ENCODE assay signal across 20 cellular contexts in genomic region chr3:153072856-153073255, GRCh38.
"Had no signal": no experiment of that assay in that cellular context is flagged by ENCODE, and none has a peak within 500 bp of the region (broad histone marks: within the 10 kb centered on the region; RNA-seq: fewer than 3 reads in every experiment).

No MANE protein-coding gene starts in this region.

- H3K4me3 ChIP-seq: dorsolateral prefrontal cortex, gastroesophageal sphincter, mucosa of descending colon, ovary, right atrium auricular region, sigmoid colon, skin epidermis, stomach, thoracic aorta, transverse colon had no signal

- ATAC-seq: gastroesophageal sphincter; mucosa of descending colon; naive thymus-derived CD8-positive, alpha-beta T cell had no signal

- H3K27me3 ChIP-seq: dorsolateral prefrontal cortex, gastroesophageal sphincter, ovary, right atrium auricular region, sigmoid colon, stomach, transverse colon had no signal

- H3K9me3 Mint-ChIP-seq: naive thymus-derived CD8-positive, alpha-beta T cell had no signal

- H3K36me3 ChIP-seq: gastroesophageal sphincter, ovary, right atrium auricular region, sigmoid colon, stomach, thoracic aorta, transverse colon had no signal

- H3K4me3 Mint-ChIP-seq: naive thymus-derived CD8-positive, alpha-beta T cell had no signal

- DNase-seq: cortex of kidney; dorsolateral prefrontal cortex; effector CD8-positive, alpha-beta T cell; glutamatergic neuron; kidney glomerular epithelial cell; mucosa of descending colon; naive thymus-derived CD8-positive, alpha-beta T cell; nucleus accumbens; ovary; sigmoid colon; stimulated activated CD4-positive, alpha-beta T cell treated with anti-CD3 and anti-CD28 coated beads, Interleukin-2, amount 100 ng/mL, for 24 hours; stimulated activated CD4-positive, alpha-beta T cell treated with anti-CD3 and anti-CD28 coated beads, Interleukin-4, amount 100 ng/mL, for 4 hours; stimulated activated naive CD4-positive, alpha-beta T cell; stomach; substantia nigra; transverse colon had no signal

- H3K27ac ChIP-seq: dorsolateral prefrontal cortex, gastroesophageal sphincter, ovary, right atrium auricular region, sigmoid colon, skin epidermis, stomach, thoracic aorta, transverse colon had no signal

- H3K9me3 ChIP-seq: gastroesophageal sphincter, mucosa of descending colon, ovary, right atrium auricular region, sigmoid colon, stomach, thoracic aorta, transverse colon had no signal

- H3K4me1 ChIP-seq: right atrium auricular region, sigmoid colon, transverse colon had no signal
